In genomic region chr19:35860818-35861639, GRCh38 we compare ENCODE assay signal across 13 cellular contexts. TPM values are rescaled to one million over a fixed set of nuclear protein-coding genes. Genes with fewer than 3 reads are reported as not detected.
A peak's percentile ranks its signal among the peaks of the same experiment; 100 is the strongest.
DNase-seq lines count a peak whose midpoint lies in the region; ATAC-seq, FAIRE-seq and TF ChIP-seq lines count a peak whose summit lies in the region.
"Had no signal": no experiment of that assay in that cellular context is flagged by ENCODE, and none has a peak within 500 bp of the region (broad histone marks: within the 10 kb centered on the region; RNA-seq: fewer than 3 reads in every experiment).

No MANE protein-coding gene starts in this region.

- H4K91ac ChIP-seq in mesenchymal stem cell (ENCODE audit: low read length), result no peak overlapping the region

- H3K9me3 Mint-ChIP-seq in astrocyte (ENCODE audit: unreplicated experiment), result no peaks in the 10 kb centered on the region

- no peak overlapping the region for H2BK5ac ChIP-seq in mesenchymal stem cell (ENCODE audit: low read depth, low read length, poor library complexity, severe bottlenecking)

- no peak overlapping the region for H2BK12ac ChIP-seq in mesenchymal stem cell (ENCODE audit: low read length in 2 of 2)

- H3K4ac ChIP-seq in mesenchymal stem cell (ENCODE audit: low read depth in 1 of 2, low read length in 2 of 2), result no peak overlapping the region

- no peak overlapping the region for H2BK15ac ChIP-seq in mesenchymal stem cell (ENCODE audit: low read depth, poor library complexity, severe bottlenecking)

- no peak overlapping the region for H2AK5ac ChIP-seq in mesenchymal stem cell (ENCODE audit: low read length, severe bottlenecking)

- H3K4me2 ChIP-seq in astrocyte (ENCODE audit: low read length) (no peak overlapping the region), mesenchymal stem cell (ENCODE audit: low read length, poor library complexity, severe bottlenecking) (peak overlapping the region; percentile 48)

- H3K27me3 Mint-ChIP-seq in astrocyte (ENCODE audit: low read depth, unreplicated experiment), result peaks cover 70% of the 10 kb centered on the region

- H2AFZ ChIP-seq in astrocyte (ENCODE audit: low read depth, low read length) (no peak overlapping the region), mesenchymal stem cell (ENCODE audit: low read depth, low read length) (peak overlapping the region; percentile 43)

- H3K27ac ChIP-seq in astrocyte (ENCODE audit: low read depth, low read length) (no peak overlapping the region), mesenchymal stem cell (ENCODE audit: low read length, poor library complexity, severe bottlenecking) (no peak overlapping the region)

- no peak overlapping the region for H3K14ac ChIP-seq in mesenchymal stem cell (ENCODE audit: low read length in 2 of 2)

- FAIRE-seq in astrocyte (lab: Jason Lieb, UNC), result no peak

- H3K79me2 ChIP-seq in astrocyte (ENCODE audit: insufficient read depth, low read length), result no peaks in the 10 kb centered on the region

- no peak for ATAC-seq in HG03469 (IDR thresholded peaks at IDR 0.05; ENCODE audit: unreplicated experiment)

- DNase-seq in DMS53 (lab: John Stamatoyannopoulos, UW) (peak; percentile 85), astrocyte (ENCODE audit: low read depth) (no peak), mesenchymal stem cell (peak; percentile 14), kidney glomerular epithelial cell (lab: John Stamatoyannopoulos, UW) (no peak), hypothalamus (lab: John Stamatoyannopoulos, UW) (no peak)
- DNase-seq: effector CD4-positive, alpha-beta T cell; GF-D8; NCI-H1105 treated with DMSO at 0.1 percent for 48 hours had no signal

- no peaks in the 10 kb centered on the region for H3K4me1 Mint-ChIP-seq in astrocyte (ENCODE audit: low read depth, unreplicated experiment)

- no peaks in the 10 kb centered on the region for H4K20me1 ChIP-seq in astrocyte (ENCODE audit: insufficient read depth, low read length)

- no peaks in the 10 kb centered on the region for H3K4me1 ChIP-seq in astrocyte (ENCODE audit: insufficient read depth, low read length)
- peaks cover 18% of the 10 kb centered on the region for H3K4me1 ChIP-seq in mesenchymal stem cell (ENCODE audit: control insufficient read depth, insufficient read depth, low read depth, low read length)

- WGBS in mesenchymal stem cell, result 5% methylated on average over 50 of the region's 55 CpGs

- H3K27ac Mint-ChIP-seq in astrocyte (ENCODE audit: unreplicated experiment), result no peak overlapping the region

- H3K4me3 ChIP-seq in astrocyte (ENCODE audit: insufficient read depth, low read depth, low read length) (no peak overlapping the region), mesenchymal stem cell (ENCODE audit: insufficient read depth in 1 of 2, low read depth in 1 of 2, low read length in 2 of 2) (no peak overlapping the region)

- peaks cover 5% of the 10 kb centered on the region for H3K36me3 Mint-ChIP-seq in astrocyte (ENCODE audit: low read depth, unreplicated experiment)

- H3K9ac ChIP-seq in astrocyte (ENCODE audit: low read length) (no peak overlapping the region), mesenchymal stem cell (ENCODE audit: low read length) (no peak overlapping the region)

- no peak overlapping the region for H4K8ac ChIP-seq in mesenchymal stem cell (ENCODE audit: low read length)

- H3K23ac ChIP-seq in mesenchymal stem cell (ENCODE audit: low read length in 2 of 2), result no peak overlapping the region

- TF ChIP-seq CTCF in astrocyte (IDR thresholded peaks at IDR 0.05; ENCODE audit: insufficient read depth, low read depth, low read length), result no peak

- H3K79me1 ChIP-seq in mesenchymal stem cell (replicated peaks; ENCODE audit: low read length, poor library complexity, severe bottlenecking), result no peaks in the 10 kb centered on the region

- H3K18ac ChIP-seq in mesenchymal stem cell (ENCODE audit: low read depth in 1 of 2, low read length in 2 of 2), result no peak overlapping the region

- H3K9me3 ChIP-seq in astrocyte (ENCODE audit: insufficient read depth, low read depth, low read length) (no peaks in the 10 kb centered on the region), mesenchymal stem cell (ENCODE audit: control insufficient read depth, low read length) (no peaks in the 10 kb centered on the region)

- H3K27me3 ChIP-seq in astrocyte (ENCODE audit: insufficient read depth, low read length), result peaks cover 38% of the 10 kb centered on the region
- H3K27me3 ChIP-seq in mesenchymal stem cell (ENCODE audit: control insufficient read depth in 1 of 2, insufficient read depth in 1 of 2, low read length in 2 of 2), result peaks cover 82 to 88% of the 10 kb centered on the region in 2 experiments

- H3K36me3 ChIP-seq in astrocyte (ENCODE audit: insufficient read depth, low read length), result no peaks in the 10 kb centered on the region
- no peaks in the 10 kb centered on the region for H3K36me3 ChIP-seq in mesenchymal stem cell (ENCODE audit: control insufficient read depth in 1 of 2, insufficient read depth in 2 of 2, low read depth in 1 of 2, low read length in 2 of 2)

- H2BK120ac ChIP-seq in mesenchymal stem cell (ENCODE audit: low read depth, low read length), result no peak overlapping the region

- H3K4me3 Mint-ChIP-seq in astrocyte (ENCODE audit: unreplicated experiment), result peak overlapping the region; percentile 56

RNA-seq across cellular contexts. Expression of gene KIRREL2, which starts 4.3 kb away (rescaled TPM):
- total RNA-seq in astrocyte, result 0.12 and 0.18 TPM in 2 replicates
- 0.08 TPM for polyA plus RNA-seq in mesenchymal stem cell (2013, experiment 1 of 2)
- polyA plus RNA-seq in mesenchymal stem cell (2013, experiment 2 of 2), result 0.05 TPM
- total RNA-seq: myocyte, skeletal muscle tissue, ureter had no signal
- polyA plus RNA-seq: BJ had no signal

RNA-seq across cellular contexts. Expression of gene APLP1, which starts 7.3 kb away (rescaled TPM):
- total RNA-seq in astrocyte, result 66.0 and 69.4 TPM in 2 replicates
- 14.1 TPM for polyA plus RNA-seq in mesenchymal stem cell (2013, experiment 1 of 2)
- polyA plus RNA-seq in mesenchymal stem cell (2013, experiment 2 of 2), result 14.4 TPM

RNA-seq across cellular contexts. Expression of gene NPHS1, which starts 8.7 kb away (rescaled TPM):
- total RNA-seq in astrocyte, result not detected in 2 replicates
- polyA plus RNA-seq in mesenchymal stem cell (2013, experiment 1 of 2), result not detected
- not detected for polyA plus RNA-seq in mesenchymal stem cell (2013, experiment 2 of 2)
- total RNA-seq: myocyte, ureter had no signal
- polyA plus RNA-seq: BJ had no signal

RNA-seq across cellular contexts. Expression of gene NFKBID, which starts 39.3 kb away (rescaled TPM):
- total RNA-seq in astrocyte, result 7.0 and 8.4 TPM in 2 replicates
- 4.7 TPM for polyA plus RNA-seq in mesenchymal stem cell (2013, experiment 1 of 2)
- polyA plus RNA-seq in mesenchymal stem cell (2013, experiment 2 of 2), result 4.1 TPM

RNA-seq across cellular contexts. Expression of gene HCST, which starts 41.3 kb away (rescaled TPM):
- 1.8 and 2.1 TPM in 2 replicates for total RNA-seq in astrocyte
- polyA plus RNA-seq in mesenchymal stem cell (2013, experiment 1 of 2), result 1.4 TPM
- polyA plus RNA-seq in mesenchymal stem cell (2013, experiment 2 of 2), result 1.4 TPM
- total RNA-seq: myocyte had no signal

Comparison
In these comparisons a context has a peak if more than half of its experiments do, and no peak if none do; other contexts are left out.
1. DNase-seq: peak in DMS53 (single experiment) and mesenchymal stem cell (single experiment); none in astrocyte (single experiment), kidney glomerular epithelial cell (single experiment) and hypothalamus (0 of 51).